ENCODE assay signal across 16 cellular contexts in genomic region chr9:93677061-93677571, GRCh38.
DNase-seq lines count a peak whose midpoint lies in the region; ATAC-seq and TF ChIP-seq lines count a peak whose summit lies in the region.
"Had no signal": no experiment of that assay in that cellular context is flagged by ENCODE, and none has a peak within 500 bp of the region (broad histone marks: within the 10 kb centered on the region; RNA-seq: fewer than 3 reads in every experiment).

No MANE protein-coding gene starts in this region.

- H3K9me3 Mint-ChIP-seq in activated B cell treated with CpG ODN at 0.5 μM for 24 hours (no peaks in the 10 kb centered on the region), osteocyte (ENCODE audit: unreplicated experiment) (no peaks in the 10 kb centered on the region)
- H3K9me3 Mint-ChIP-seq: stimulated activated naive CD8-positive, alpha-beta T cell treated with anti-CD3 and anti-CD28 coated beads, Interleukin-15, Interleukin-2, amounts not matched to agents 100 ng/mL and 50 ng/mL, for 24 hours had no signal

- H3K4me1 ChIP-seq in effector memory CD4-positive, alpha-beta T cell (ENCODE audit: control insufficient read depth, insufficient read depth, low read length, poor library complexity, severe bottlenecking): no peaks in the 10 kb centered on the region
- H3K4me1 ChIP-seq: Caco-2 had no signal

- H3K4me3 Mint-ChIP-seq in activated B cell treated with CpG ODN at 0.5 μM for 24 hours (no peak overlapping the region), osteocyte (ENCODE audit: unreplicated experiment) (no peak overlapping the region)
- H3K4me3 Mint-ChIP-seq: stimulated activated naive CD8-positive, alpha-beta T cell treated with anti-CD3 and anti-CD28 coated beads, Interleukin-15, Interleukin-2, amounts not matched to agents 100 ng/mL and 50 ng/mL, for 24 hours had no signal

- peaks cover 44% of the 10 kb centered on the region for H3K36me3 ChIP-seq in effector memory CD4-positive, alpha-beta T cell (ENCODE audit: control insufficient read depth, insufficient read depth, low read length)

- H3K4me1 Mint-ChIP-seq in activated B cell treated with CpG ODN at 0.5 μM for 24 hours: no peaks in the 10 kb centered on the region
- H3K4me1 Mint-ChIP-seq in osteocyte (ENCODE audit: unreplicated experiment): no peaks in the 10 kb centered on the region

- H3K27ac ChIP-seq in effector memory CD4-positive, alpha-beta T cell (ENCODE audit: insufficient read depth, low read length, poor library complexity, severe bottlenecking): no peak overlapping the region
- H3K27ac ChIP-seq: skin epidermis had no signal

- H3K4me3 ChIP-seq in effector memory CD4-positive, alpha-beta T cell (ENCODE audit: insufficient read depth, low read depth, low read length, poor library complexity, severe bottlenecking): no peak overlapping the region
- H3K4me3 ChIP-seq: skin epidermis had no signal

- CTCF ChIA-PET in activated B cell treated with CpG ODN at 0.5 μM for 24 hours (lab: Charles Lee): no interaction called here

- DNase-seq in D341Med (ENCODE audit: low spot score) (peak; percentile 14), activated B cell treated with CpG ODN at 0.5 μM for 24 hours (peak; percentile 10), head of caudate nucleus (peak in 22 of 42 donors; percentile 0 to 32 (median 10)), osteocyte (ENCODE audit: extremely low spot score, unreplicated experiment) (peak; percentile 74), DMS53 treated with DMSO at 0.1 percent for 48 hours (lab: John Stamatoyannopoulos, UW; ENCODE audit: unreplicated experiment) (no peak)
- no peak for DNase-seq in effector memory CD4-positive, alpha-beta T cell
- no peak for DNase-seq in stimulated activated CD4-positive, alpha-beta T cell treated with anti-CD3 and anti-CD28 coated beads, Interleukin-2, amount 100 ng/mL, for 24 hours
- DNase-seq: activated CD4-positive, alpha-beta T cell treated with anti-CD3 and anti-CD28 coated beads for 1 hour; amygdala; GF-D8; NCI-H1092 treated with DMSO at 0.1 percent for 48 hours; nucleus accumbens had no signal

- ATAC-seq in activated B cell treated with CpG ODN at 0.5 μM for 24 hours (ENCODE audit: low read depth): no peak
- ATAC-seq in HG02642 (IDR thresholded peaks at IDR 0.05; ENCODE audit: poor library complexity, unreplicated experiment): no peak

- H3K27ac Mint-ChIP-seq in activated B cell treated with CpG ODN at 0.5 μM for 24 hours (no peak overlapping the region), osteocyte (ENCODE audit: unreplicated experiment) (no peak overlapping the region)
- H3K27ac Mint-ChIP-seq: stimulated activated naive CD8-positive, alpha-beta T cell treated with anti-CD3 and anti-CD28 coated beads, Interleukin-15, Interleukin-2, amounts not matched to agents 100 ng/mL and 50 ng/mL, for 24 hours had no signal

- H3K27me3 ChIP-seq in effector memory CD4-positive, alpha-beta T cell (replicated peaks; ENCODE audit: control insufficient read depth, insufficient read depth, low read length, poor library complexity, severe bottlenecking): no peaks in the 10 kb centered on the region

- H3K27me3 Mint-ChIP-seq in activated B cell treated with CpG ODN at 0.5 μM for 24 hours (no peaks in the 10 kb centered on the region), osteocyte (ENCODE audit: unreplicated experiment) (no peaks in the 10 kb centered on the region)
- H3K27me3 Mint-ChIP-seq: stimulated activated naive CD8-positive, alpha-beta T cell treated with anti-CD3 and anti-CD28 coated beads, Interleukin-15, Interleukin-2, amounts not matched to agents 100 ng/mL and 50 ng/mL, for 24 hours had no signal

- H3K9me3 ChIP-seq in effector memory CD4-positive, alpha-beta T cell (ENCODE audit: control insufficient read depth, low read length): no peaks in the 10 kb centered on the region
- H3K9me3 ChIP-seq: Caco-2 had no signal

- H3K36me3 Mint-ChIP-seq in activated B cell treated with CpG ODN at 0.5 μM for 24 hours (ENCODE audit: low read depth) (peaks cover 47% of the 10 kb centered on the region), osteocyte (ENCODE audit: unreplicated experiment) (peaks cover 13% of the 10 kb centered on the region)

- POLR2A ChIA-PET in activated B cell treated with CpG ODN at 0.5 μM for 24 hours (lab: Charles Lee): no interaction called here

- intact Hi-C loops in activated B cell treated with CpG ODN at 0.5 μM for 24 hours (cut with micrococcal nuclease) (no loop called here), head of caudate nucleus (cut with DNase I) (no loop called here)

- TF ChIP-seq CTCF in activated B cell treated with CpG ODN at 0.5 μM for 24 hours (IDR thresholded peaks at IDR 0.05) (no peak), osteocyte (IDR thresholded peaks at IDR 0.05) (no peak)

Comparison
In these comparisons a context has a peak if more than half of its experiments do, and no peak if none do; other contexts are left out.
1. DNase-seq: peak in D341Med (single experiment), activated B cell treated with CpG ODN at 0.5 μM for 24 hours (single experiment), head of caudate nucleus (22 of 42) and osteocyte (single experiment); none in effector memory CD4-positive, alpha-beta T cell (0 of 3), DMS53 treated with DMSO at 0.1 percent for 48 hours (single experiment) and stimulated activated CD4-positive, alpha-beta T cell treated with anti-CD3 and anti-CD28 coated beads, Interleukin-2, amount 100 ng/mL, for 24 hours (0 of 2).